ENCODE assay signal across 6 cellular contexts in genomic region chr5:177498013-177498847, GRCh38. TPM values are rescaled to one million over a fixed set of nuclear protein-coding genes. Genes with fewer than 3 reads are reported as not detected.
DNase-seq lines count a peak whose midpoint lies in the region; ATAC-seq and TF ChIP-seq lines count a peak whose summit lies in the region.

No MANE protein-coding gene starts in this region.

- TF ChIP-seq CTCF in CD8-positive, alpha-beta T cell (IDR thresholded peaks at IDR 0.05) = no peak
- TF ChIP-seq CTCF in gastroesophageal sphincter (IDR thresholded peaks at IDR 0.05) (peak in 1 of 4 experiments; percentile 7), thyroid gland (IDR thresholded peaks at IDR 0.05) (no peak)

- H3K4me1 Mint-ChIP-seq in CD8-positive, alpha-beta T cell (ENCODE audit: low read depth) = peaks cover 28% of the 10 kb centered on the region

- H3K36me3 ChIP-seq in CD8-positive, alpha-beta T cell (ENCODE audit: insufficient read depth, low read length) = no peaks in the 10 kb centered on the region
- H3K36me3 ChIP-seq in gastroesophageal sphincter (peaks cover 0 to 4% of the 10 kb centered on the region in 2 donors), thyroid gland (no peaks in the 10 kb centered on the region)

- H3K27me3 ChIP-seq in CD8-positive, alpha-beta T cell (ENCODE audit: insufficient read depth, low read length) = no peaks in the 10 kb centered on the region
- H3K27me3 ChIP-seq in gastroesophageal sphincter = no peaks in the 10 kb centered on the region
- H3K27me3 ChIP-seq in thyroid gland = no peaks in the 10 kb centered on the region

- TF ChIP-seq POLR2A in gastroesophageal sphincter (IDR thresholded peaks at IDR 0.05) (no peak), thyroid gland (IDR thresholded peaks at IDR 0.05) (no peak)

- TF ChIP-seq EP300 in gastroesophageal sphincter (IDR thresholded peaks at IDR 0.05) = no peak

- no peak for ATAC-seq in CD8-positive, alpha-beta T cell
- ATAC-seq in gastroesophageal sphincter (peak; percentile 17), GM18517 (IDR thresholded peaks at IDR 0.05; ENCODE audit: unreplicated experiment) (no peak)

- intact Hi-C loops in CD8-positive, alpha-beta T cell (cut with DNase I, micrococcal nuclease) = no loop called here
- intact Hi-C loops in thyroid gland (cut with DNase I) = loop anchor here (2.0 kb wide), 1 partner anchor 41 kb away; no protein-coding TSS in a partner anchor

- peak overlapping the region; percentile 80 for H3K4me3 ChIP-seq in CD8-positive, alpha-beta T cell (ENCODE audit: low read depth, low read length)
- H3K4me3 ChIP-seq in gastroesophageal sphincter = peak overlapping the region; percentile 18 to 97
- peak overlapping the region in 1 of 3 donors; percentile 73 for H3K4me3 ChIP-seq in thyroid gland (replicated peaks in 1 of 3)

- no peaks in the 10 kb centered on the region for H3K9me3 Mint-ChIP-seq in CD8-positive, alpha-beta T cell

- no peak overlapping the region for H3K27ac ChIP-seq in CD8-positive, alpha-beta T cell (ENCODE audit: low read depth, low read length)
- H3K27ac ChIP-seq in gastroesophageal sphincter (peak overlapping the region; percentile 15 to 99 (median 99)), thyroid gland (peak overlapping the region in 2 of 3 donors; percentile 40 to 84)

- peaks cover 27% of the 10 kb centered on the region for H3K4me1 ChIP-seq in CD8-positive, alpha-beta T cell (ENCODE audit: insufficient read depth, low read length)
- H3K4me1 ChIP-seq in gastroesophageal sphincter (peaks cover 5 to 61% (median 46%) of the 10 kb centered on the region in 3 donors), thyroid gland (peaks cover 19 to 44% of the 10 kb centered on the region in 2 donors)

- no peak overlapping the region for H3K27ac Mint-ChIP-seq in CD8-positive, alpha-beta T cell

- WGBS in gastroesophageal sphincter (ENCODE audit: low coverage in 1 of 2), 2 donors = 28 to 37% methylated on average over 7 to 12 of the region's 48 CpGs
- WGBS in thyroid gland, 2 donors = 17 to 22% methylated on average over 31 to 42 of the region's 48 CpGs

- H3K27me3 Mint-ChIP-seq in CD8-positive, alpha-beta T cell (ENCODE audit: low read depth) = no peaks in the 10 kb centered on the region

- H3K36me3 Mint-ChIP-seq in CD8-positive, alpha-beta T cell = no peaks in the 10 kb centered on the region

- peak overlapping the region; percentile 82 for H3K4me3 Mint-ChIP-seq in CD8-positive, alpha-beta T cell

- H3K9me3 ChIP-seq in CD8-positive, alpha-beta T cell (ENCODE audit: low read length) = no peaks in the 10 kb centered on the region
- no peaks in the 10 kb centered on the region for H3K9me3 ChIP-seq in gastroesophageal sphincter
- no peaks in the 10 kb centered on the region for H3K9me3 ChIP-seq in thyroid gland

- POLR2A ChIA-PET in CD8-positive, alpha-beta T cell (lab: Charles Lee) = interaction anchor here (0.7 to 2.2 kb wide), 7 partner anchors 26 to 108 kb away, joined by 3 to 13 read pairs (median 4); no protein-coding TSS in a partner anchor

- CTCF ChIA-PET in CD8-positive, alpha-beta T cell (lab: Charles Lee) = interaction anchor here (1.0 to 10.9 kb wide), 6 partner anchors 13 to 109 kb away, joined by 3 to 202 read pairs (median 16); partner anchors contain the start of genes F12 and SLC34A1

- peak in 1 of 7 experiments; percentile 18 for DNase-seq in CD8-positive, alpha-beta T cell
- peak; percentile 76 for DNase-seq in NCI-H69 (lab: John Stamatoyannopoulos, UW)
- DNase-seq in thyroid gland = peak; percentile 39 to 42
- DNase-seq in epidermal melanocyte (ENCODE audit: insufficient read length, low spot score) = no peak

RNA-seq across cellular contexts. Expression of gene PDLIM7, which starts 0.8 kb away (rescaled TPM):
- 1 to 10 TPM; 6.6 to 7.1 TPM for total RNA-seq in CD8-positive, alpha-beta T cell
- total RNA-seq in gastroesophageal sphincter (100 to 1,000 TPM; 336 to 863 (median 437) TPM), thyroid gland (10 to 100 TPM; 23.2 to 52.4 (median 34.8) TPM)

RNA-seq across cellular contexts. Expression of gene DOK3, which starts 11.4 kb away (rescaled TPM):
- total RNA-seq in CD8-positive, alpha-beta T cell = 1 to 10 TPM; 1.1 to 1.2 TPM
- total RNA-seq in gastroesophageal sphincter (10 to 100 TPM in 1 of 4 donors, 1 to 10 TPM in 3; 6.1 to 16.6 (median 6.6) TPM), thyroid gland (1 to 10 TPM; 2.0 to 5.9 (median 3.5) TPM)

RNA-seq across cellular contexts. Expression of gene DDX41, which starts 18.5 kb away (rescaled TPM):
- 10 to 100 TPM; 66.8 to 71.0 TPM for total RNA-seq in CD8-positive, alpha-beta T cell
- total RNA-seq in gastroesophageal sphincter = 10 to 100 TPM; 64.5 to 80.8 (median 68.5) TPM
- 100 to 1,000 TPM; 119 to 170 (median 145) TPM for total RNA-seq in thyroid gland

RNA-seq across cellular contexts. Expression of gene DBN1, which starts 24.8 kb away (rescaled TPM):
- 10 to 100 TPM; 16.2 to 19.9 TPM for total RNA-seq in CD8-positive, alpha-beta T cell
- total RNA-seq in gastroesophageal sphincter (100 to 1,000 TPM in 3 of 4 donors, 10 to 100 TPM in 1; 87.1 to 154 (median 124) TPM), thyroid gland (10 to 100 TPM; 61.4 to 98.8 (median 68.0) TPM)

RNA-seq across cellular contexts. Expression of gene PRR7, which starts 51.6 kb away (rescaled TPM):
- total RNA-seq in CD8-positive, alpha-beta T cell = 10 to 100 TPM; 21.0 TPM
- total RNA-seq in gastroesophageal sphincter (1 to 10 TPM in 3 of 4 donors, not detected in 1; 1.6 to 2.7 (median 2.2) TPM), thyroid gland (1 to 10 TPM; 1.4 to 4.7 (median 4.2) TPM)

Comparison
In these comparisons a context has a peak if more than half of its experiments do, and no peak if none do; other contexts are left out.
1. RNA of gene PDLIM7, which starts 0.8 kb away (total RNA-seq): 336 to 863 TPM in gastroesophageal sphincter; 23.2 to 52.4 TPM in thyroid gland and 6.6 to 7.1 TPM in CD8-positive, alpha-beta T cell; every median in the first group is over 4 times any median in the second.